ENCODE assay signal across 26 cellular contexts in genomic region chr9:16545639-16546038, GRCh38.
"Had no signal": no experiment of that assay in that cellular context is flagged by ENCODE, and none has a peak within 500 bp of the region (broad histone marks: within the 10 kb centered on the region; RNA-seq: fewer than 3 reads in every experiment).

No MANE protein-coding gene starts in this region.

- H3K4me1 ChIP-seq: foreskin keratinocyte, left lung, lower lobe of right lung, thyroid gland, upper lobe of left lung had no signal

- H3K4me3 Mint-ChIP-seq: activated naive CD8-positive, alpha-beta T cell; central memory CD8-positive, alpha-beta T cell; dendritic cell treated with granulocyte-macrophage colony-stimulating factor and Interleukin-4, amounts not matched to agents 40 ng/mL and 50 ng/mL, for 4 days; naive B cell; neural progenitor cell; stimulated activated naive B cell treated with anti-CD40 and anti-IgM and Interleukin-4, amounts not matched to agents 10 μg/mL and 1 μg/mL and 100 μg/mL, for 72 hours had no signal

- DNase-seq: activated CD4-positive, alpha-beta T cell treated with anti-CD3 and anti-CD28 coated beads for 4 hours; activated CD4-positive, alpha-beta T cell treated with anti-CD3 and anti-CD28 coated beads, Interleukin-2, amount 50 U/mL, for 4 hours; activated effector memory CD4-positive, alpha-beta T cell treated with Interleukin-2 at 50 U/mL for 16 hours; activated naive CD4-positive, alpha-beta T cell treated with Interleukin-2 at 50 U/mL for 16 hours; anterior cingulate cortex; foreskin keratinocyte; heart right ventricle; kidney glomerular epithelial cell; left lung; lower lobe of right lung; mesendoderm; naive B cell; occipital lobe; psoas muscle; stimulated activated CD4-positive, alpha-beta T cell treated with anti-CD3 and anti-CD28 coated beads, Interleukin-15, amount 100 ng/mL, for 24 hours; stimulated activated CD4-positive, alpha-beta T cell treated with anti-CD3 and anti-CD28 coated beads, Interleukin-2, amount 100 ng/mL, for 24 hours; stimulated activated naive B cell treated with anti-CD40 and anti-IgM and Interleukin-4, amounts not matched to agents 10 μg/mL and 1 μg/mL and 100 μg/mL, for 72 hours; stomach; thyroid gland; upper lobe of left lung had no signal

- H3K9me3 Mint-ChIP-seq: dendritic cell treated with granulocyte-macrophage colony-stimulating factor and Interleukin-4, amounts not matched to agents 40 ng/mL and 50 ng/mL, for 4 days; neural progenitor cell had no signal

- H3K9me3 ChIP-seq: esophagus muscularis mucosa, heart right ventricle, left lung, lower lobe of right lung, psoas muscle, stomach, thyroid gland, upper lobe of left lung had no signal

- H3K4me3 ChIP-seq: esophagus muscularis mucosa, heart right ventricle, left lung, lower lobe of right lung, neural progenitor cell, psoas muscle, stomach, thyroid gland, upper lobe of left lung had no signal

- H3K27ac Mint-ChIP-seq: activated naive CD8-positive, alpha-beta T cell; dendritic cell treated with granulocyte-macrophage colony-stimulating factor and Interleukin-4, amounts not matched to agents 40 ng/mL and 50 ng/mL, for 4 days; naive B cell; neural progenitor cell; stimulated activated naive B cell treated with anti-CD40 and anti-IgM and Interleukin-4, amounts not matched to agents 10 μg/mL and 1 μg/mL and 100 μg/mL, for 72 hours had no signal

- H2AFZ ChIP-seq: neural progenitor cell, parathyroid adenoma had no signal

- H3K4me2 ChIP-seq: neural progenitor cell had no signal

- H3K36me3 ChIP-seq: heart right ventricle, left lung, lower lobe of right lung, neural progenitor cell, thyroid gland, upper lobe of left lung had no signal

- H3K27me3 ChIP-seq: esophagus muscularis mucosa, foreskin keratinocyte, heart right ventricle, left lung, neural progenitor cell, stomach, thyroid gland, upper lobe of left lung had no signal

- H3K36me3 Mint-ChIP-seq: activated naive CD8-positive, alpha-beta T cell; naive B cell; neural progenitor cell; stimulated activated naive B cell treated with anti-CD40 and anti-IgM and Interleukin-4, amounts not matched to agents 10 μg/mL and 1 μg/mL and 100 μg/mL, for 72 hours had no signal

- H3K4me1 Mint-ChIP-seq: central memory CD8-positive, alpha-beta T cell; naive B cell; stimulated activated naive B cell treated with anti-CD40 and anti-IgM and Interleukin-4, amounts not matched to agents 10 μg/mL and 1 μg/mL and 100 μg/mL, for 72 hours had no signal

- ATAC-seq: foreskin keratinocyte; heart right ventricle; left lung; lower lobe of right lung; stimulated activated naive B cell treated with anti-CD40 and anti-IgM and Interleukin-4, amounts not matched to agents 10 μg/mL and 1 μg/mL and 100 μg/mL, for 72 hours had no signal

- H3K27me3 Mint-ChIP-seq: activated naive CD8-positive, alpha-beta T cell; central memory CD8-positive, alpha-beta T cell; dendritic cell treated with granulocyte-macrophage colony-stimulating factor and Interleukin-4, amounts not matched to agents 40 ng/mL and 50 ng/mL, for 4 days; naive B cell; stimulated activated naive B cell treated with anti-CD40 and anti-IgM and Interleukin-4, amounts not matched to agents 10 μg/mL and 1 μg/mL and 100 μg/mL, for 72 hours had no signal

- H3K9ac ChIP-seq: neural progenitor cell, parathyroid adenoma had no signal

- H3K27ac ChIP-seq: foreskin keratinocyte, heart right ventricle, left lung, lower lobe of right lung, neural progenitor cell, parathyroid adenoma, psoas muscle, stomach, thyroid gland, upper lobe of left lung had no signal
